12 cellular contexts compared by ENCODE assay signal in genomic region chr1:1322952-1323351, GRCh38. TPM values are rescaled to one million over a fixed set of nuclear protein-coding genes. Genes with fewer than 3 reads are reported as not detected.
DNase-seq lines count a peak whose midpoint lies in the region; ATAC-seq and TF ChIP-seq lines count a peak whose summit lies in the region.
"Had no signal": no experiment of that assay in that cellular context is flagged by ENCODE, and none has a peak within 500 bp of the region (broad histone marks: within the 10 kb centered on the region; RNA-seq: fewer than 3 reads in every experiment).

No MANE protein-coding gene starts in this region.

- CTCF ChIA-PET in OCI-LY7 (lab: Charles Lee; ENCODE audit: unreplicated experiment) = no interaction called here

- H3K4me1 ChIP-seq in OCI-LY7 (ENCODE audit: insufficient read depth, low read length, poor library complexity, severe bottlenecking) = peaks cover 25% of the 10 kb centered on the region
- H3K4me1 ChIP-seq in endodermal cell (ENCODE audit: control insufficient read depth, insufficient read depth, low read length) = no peaks in the 10 kb centered on the region
- H3K4me1 ChIP-seq in skeletal muscle satellite cell (ENCODE audit: control insufficient read depth, insufficient read depth, low read length) = peaks cover 45% of the 10 kb centered on the region
- H3K4me1 ChIP-seq in esophagus squamous epithelium = peaks cover 25 to 86% (median 56%) of the 10 kb centered on the region in 3 donors
- H3K4me1 ChIP-seq in right cardiac atrium (ENCODE audit: control insufficient read depth, insufficient read depth, low read length) = no peaks in the 10 kb centered on the region

- peaks cover 43% of the 10 kb centered on the region for H3K79me2 ChIP-seq in OCI-LY7 (ENCODE audit: insufficient read depth, low read depth, low read length)

- intact Hi-C loops in OCI-LY7 (cut with micrococcal nuclease; ENCODE audit: unreplicated experiment) (no loop called here), esophagus squamous epithelium (cut with DNase I) (no loop called here), right cardiac atrium (cut with DNase I) (no loop called here)

- POLR2A ChIA-PET in OCI-LY7 (lab: Charles Lee) = no interaction called here

- no peaks in the 10 kb centered on the region for H3K9me3 ChIP-seq in OCI-LY7 (ENCODE audit: low read length)
- no peaks in the 10 kb centered on the region for H3K9me3 ChIP-seq in endodermal cell (ENCODE audit: control insufficient read depth, low read length)
- H3K9me3 ChIP-seq in skeletal muscle satellite cell (replicated peaks; ENCODE audit: low read length) = no peaks in the 10 kb centered on the region
- H3K9me3 ChIP-seq in esophagus squamous epithelium = no peaks in the 10 kb centered on the region
- no peaks in the 10 kb centered on the region for H3K9me3 ChIP-seq in right cardiac atrium (ENCODE audit: control insufficient read depth, low read length)
- H3K9me3 ChIP-seq: MG63 had no signal

- TF ChIP-seq POLR2A in esophagus squamous epithelium (IDR thresholded peaks at IDR 0.05) = no peak

- peak overlapping the region; percentile 96 for H3K4me3 Mint-ChIP-seq in activated T-cell treated with anti-CD3 and anti-CD28 coated beads, Interleukin-2, amount 50 U/mL, for 72 hours
- H3K4me3 Mint-ChIP-seq in endodermal cell = peak overlapping the region; percentile 59

- H3K36me3 ChIP-seq in OCI-LY7 (ENCODE audit: insufficient read depth, low read length) = peaks cover 48% of the 10 kb centered on the region
- H3K36me3 ChIP-seq in endodermal cell (ENCODE audit: control insufficient read depth, insufficient read depth, low read length) = peaks cover 16% of the 10 kb centered on the region
- H3K36me3 ChIP-seq in skeletal muscle satellite cell (ENCODE audit: insufficient read depth, low read length) = peaks cover 32% of the 10 kb centered on the region
- peaks cover 14 to 62% (median 18%) of the 10 kb centered on the region in 3 donors for H3K36me3 ChIP-seq in esophagus squamous epithelium

- peak overlapping the region; percentile 64 for H3K27ac Mint-ChIP-seq in activated T-cell treated with anti-CD3 and anti-CD28 coated beads, Interleukin-2, amount 50 U/mL, for 72 hours
- no peak overlapping the region for H3K27ac Mint-ChIP-seq in endodermal cell

- H4K20me1 ChIP-seq in OCI-LY7 (ENCODE audit: insufficient read depth, low read length) = peaks cover 3% of the 10 kb centered on the region; the same call in 1 of the 2 replicates

- no peaks in the 10 kb centered on the region for H3K27me3 ChIP-seq in endodermal cell (ENCODE audit: control insufficient read depth, insufficient read depth, low read length, poor library complexity, severe bottlenecking)
- no peaks in the 10 kb centered on the region for H3K27me3 ChIP-seq in skeletal muscle satellite cell (ENCODE audit: control insufficient read depth, insufficient read depth, low read length)
- H3K27me3 ChIP-seq in esophagus squamous epithelium = no peaks in the 10 kb centered on the region
- no peaks in the 10 kb centered on the region for H3K27me3 ChIP-seq in right cardiac atrium (ENCODE audit: control insufficient read depth, insufficient read depth)
- H3K27me3 ChIP-seq: MG63 had no signal

- H3K4me1 Mint-ChIP-seq in activated T-cell treated with anti-CD3 and anti-CD28 coated beads, Interleukin-2, amount 50 U/mL, for 72 hours (ENCODE audit: low read depth) = peaks cover 32% of the 10 kb centered on the region
- peaks cover 5% of the 10 kb centered on the region for H3K4me1 Mint-ChIP-seq in endodermal cell

- H3K9me2 ChIP-seq in OCI-LY7 (ENCODE audit: insufficient read depth, low read length) = no peaks in the 10 kb centered on the region

- no peak overlapping the region for H3K27ac ChIP-seq in OCI-LY7 (ENCODE audit: low read depth, low read length, poor library complexity, severe bottlenecking)
- H3K27ac ChIP-seq in endodermal cell (ENCODE audit: low read depth, low read length) = no peak overlapping the region
- no peak overlapping the region for H3K27ac ChIP-seq in esophagus squamous epithelium
- H3K27ac ChIP-seq in right cardiac atrium (ENCODE audit: low read length) = no peak overlapping the region
- H3K27ac ChIP-seq: skin epidermis had no signal

- H3K9ac ChIP-seq in endodermal cell (ENCODE audit: extremely low read depth, low read length, poor library complexity, severe bottlenecking) (no peak overlapping the region), skeletal muscle satellite cell (ENCODE audit: low read depth, low read length) (no peak overlapping the region)

- WGBS in endodermal cell (ENCODE audit: insufficient coverage in 1 of 2, insufficient read length in 1 of 2), 2 experiments = 95% methylated on average over 8 to 10 of the region's 10 CpGs
- WGBS in esophagus squamous epithelium, 2 donors = 79 to 83% methylated on average over 3 to 9 of the region's 10 CpGs
- WGBS in right cardiac atrium = 87% methylated on average over 10 of the region's 10 CpGs

- H3K4me2 ChIP-seq in OCI-LY7 (ENCODE audit: low read length) (peak overlapping the region; percentile 66), skeletal muscle satellite cell (ENCODE audit: low read length) (peak overlapping the region; percentile 71)

- TF ChIP-seq CTCF in OCI-LY7 (conservative IDR thresholded peaks at IDR 0.05; ENCODE audit: low read length) (no peak), endodermal cell (conservative IDR thresholded peaks at IDR 0.05) (no peak), esophagus squamous epithelium (IDR thresholded peaks at IDR 0.05) (no peak)

- no peak for DNase-seq in activated T-cell treated with anti-CD3 and anti-CD28 coated beads, Interleukin-2, amount 50 U/mL, for 72 hours
- DNase-seq in activated T-cell treated with anti-CD3 and anti-CD28 coated beads for 4 hours = no peak
- no peak for DNase-seq in OCI-LY7 (ENCODE audit: low spot score)
- no peak for DNase-seq in endodermal cell
- no peak for DNase-seq in esophagus squamous epithelium (lab: John Stamatoyannopoulos, UW)
- DNase-seq in right cardiac atrium = no peak
- DNase-seq: MG63, NCI-H526 had no signal

- H3K27me3 Mint-ChIP-seq in activated T-cell treated with anti-CD3 and anti-CD28 coated beads, Interleukin-2, amount 50 U/mL, for 72 hours (ENCODE audit: low read depth) = no peaks in the 10 kb centered on the region
- H3K27me3 Mint-ChIP-seq in endodermal cell (ENCODE audit: insufficient read depth) = no peaks in the 10 kb centered on the region

- H3K36me3 Mint-ChIP-seq in activated T-cell treated with anti-CD3 and anti-CD28 coated beads, Interleukin-2, amount 50 U/mL, for 72 hours (ENCODE audit: insufficient read depth in 2 of 2) = peaks cover 5 to 9% of the 10 kb centered on the region in 2 donors
- peaks cover 17% of the 10 kb centered on the region for H3K36me3 Mint-ChIP-seq in endodermal cell (ENCODE audit: low read depth)

- no peaks in the 10 kb centered on the region for H3K9me3 Mint-ChIP-seq in activated T-cell treated with anti-CD3 and anti-CD28 coated beads, Interleukin-2, amount 50 U/mL, for 72 hours
- H3K9me3 Mint-ChIP-seq in endodermal cell = no peaks in the 10 kb centered on the region

- BruUV-seq in OCI-LY7 (replicated peaks; lab: Mats Ljungman, UMichigan) = no TSS peak

- H2AFZ ChIP-seq in OCI-LY7 (ENCODE audit: low read length) = no peak overlapping the region

- H3K4me3 ChIP-seq in OCI-LY7 (ENCODE audit: low read depth, low read length, poor library complexity, severe bottlenecking) = no peak overlapping the region
- no peak overlapping the region for H3K4me3 ChIP-seq in endodermal cell (ENCODE audit: low read length)
- no peak overlapping the region for H3K4me3 ChIP-seq in skeletal muscle satellite cell (ENCODE audit: low read length)
- H3K4me3 ChIP-seq in esophagus squamous epithelium = peak overlapping the region in 1 of 4 donors; percentile 100
- no peak overlapping the region for H3K4me3 ChIP-seq in right cardiac atrium (ENCODE audit: low read length)
- H3K4me3 ChIP-seq: lung, MG63 had no signal

- ATAC-seq in activated T-cell treated with anti-CD3 and anti-CD28 coated beads, Interleukin-2, amount 50 U/mL, for 72 hours (replicated peaks in 1 of 2) = no peak
- ATAC-seq in GM21390 (IDR thresholded peaks at IDR 0.05; ENCODE audit: unreplicated experiment) = no peak
- no peak for ATAC-seq in right cardiac atrium

RNA-seq across cellular contexts. Expression of gene INTS11, which starts 1.5 kb away (rescaled TPM):
- total RNA-seq in activated T-cell treated with anti-CD3 and anti-CD28 coated beads, Interleukin-2, amount 50 U/mL, for 72 hours = 100 to 1,000 TPM; 108 to 131 TPM
- total RNA-seq in OCI-LY7 (2014; rRNA removed; shearing (Covaris generic)) = 128 and 142 TPM in 2 replicates
- total RNA-seq in OCI-LY7 (2022) (146 and 162 TPM in 2 replicates), endodermal cell (100 to 1,000 TPM; 146 to 153 TPM), esophagus squamous epithelium (10 to 100 TPM; 61.5 to 82.0 (median 63.6) TPM), right cardiac atrium (10 to 100 TPM; 53.1 to 61.7 (median 58.7) TPM)
- 107 TPM for polyA plus RNA-seq in endodermal cell (2013, experiment 1 of 2)
- 92.4 TPM for polyA plus RNA-seq in endodermal cell (2013, experiment 2 of 2)
- 71.5 and 74.3 TPM in 2 replicates for total RNA-seq in skeletal muscle satellite cell (2012; rRNA removed)
- polyA plus RNA-seq in right cardiac atrium = 70.3 TPM

RNA-seq across cellular contexts. Expression of gene CPTP, which starts 1.6 kb away (rescaled TPM):
- total RNA-seq in activated T-cell treated with anti-CD3 and anti-CD28 coated beads, Interleukin-2, amount 50 U/mL, for 72 hours = 10 to 100 TPM; 18.0 to 22.8 TPM
- 16.6 and 18.5 TPM in 2 replicates for total RNA-seq in OCI-LY7 (2014; rRNA removed; shearing (Covaris generic))
- 20.3 and 20.6 TPM in 2 replicates for total RNA-seq in OCI-LY7 (2022)
- 10 to 100 TPM; 12.0 to 13.6 TPM for total RNA-seq in endodermal cell
- 12.8 TPM for polyA plus RNA-seq in endodermal cell (2013, experiment 1 of 2)
- 11.3 TPM for polyA plus RNA-seq in endodermal cell (2013, experiment 2 of 2)
- total RNA-seq in skeletal muscle satellite cell (2012; rRNA removed) = 12.2 and 17.5 TPM in 2 replicates
- 10 to 100 TPM; 27.7 to 75.2 (median 33.4) TPM for total RNA-seq in esophagus squamous epithelium
- 10 to 100 TPM; 24.0 to 29.0 (median 27.0) TPM for total RNA-seq in right cardiac atrium
- polyA plus RNA-seq in right cardiac atrium = 53.9 TPM

RNA-seq across cellular contexts. Expression of gene TAS1R3, which starts 8.1 kb away (rescaled TPM):
- under 1 TPM; 0.91 to 0.95 TPM for total RNA-seq in activated T-cell treated with anti-CD3 and anti-CD28 coated beads, Interleukin-2, amount 50 U/mL, for 72 hours
- total RNA-seq in OCI-LY7 (2014; rRNA removed; shearing (Covaris generic)) = 0.41 and 1.1 TPM in 2 replicates
- total RNA-seq in OCI-LY7 (2022) (0.99 and 1.2 TPM in 2 replicates), endodermal cell (under 1 TPM; 0.09 to 0.35 TPM), esophagus squamous epithelium (under 1 TPM; 0.13 to 0.57 (median 0.30) TPM), right cardiac atrium (under 1 TPM; 0.33 to 0.51 (median 0.38) TPM)
- polyA plus RNA-seq in endodermal cell (2013, experiment 1 of 2) = 0.21 TPM
- 0.21 TPM for polyA plus RNA-seq in endodermal cell (2013, experiment 2 of 2)
- under 0.01 and 0.44 TPM in 2 replicates for total RNA-seq in skeletal muscle satellite cell (2012; rRNA removed)
- polyA plus RNA-seq in right cardiac atrium = 0.66 TPM

RNA-seq across cellular contexts. Expression of gene PUSL1, which starts 14.6 kb away (rescaled TPM):
- total RNA-seq in activated T-cell treated with anti-CD3 and anti-CD28 coated beads, Interleukin-2, amount 50 U/mL, for 72 hours = 10 to 100 TPM; 11.0 to 11.9 TPM
- total RNA-seq in OCI-LY7 (2014; rRNA removed; shearing (Covaris generic)) = 41.8 and 57.1 TPM in 2 replicates
- total RNA-seq in OCI-LY7 (2022) (31.3 and 32.2 TPM in 2 replicates), endodermal cell (10 to 100 TPM; 21.7 to 23.8 TPM), esophagus squamous epithelium (10 to 100 TPM; 20.0 to 52.5 (median 33.2) TPM), right cardiac atrium (10 to 100 TPM; 11.3 to 14.1 (median 12.5) TPM)
- polyA plus RNA-seq in endodermal cell (2013, experiment 1 of 2) = 18.6 TPM
- polyA plus RNA-seq in endodermal cell (2013, experiment 2 of 2) = 18.3 TPM
- total RNA-seq in skeletal muscle satellite cell (2012; rRNA removed) = 42.1 and 52.4 TPM in 2 replicates
- 13.1 TPM for polyA plus RNA-seq in right cardiac atrium

RNA-seq across cellular contexts. Expression of gene ACAP3, which starts 15.2 kb away (rescaled TPM):
- 10 to 100 TPM; 28.6 to 37.9 TPM for total RNA-seq in activated T-cell treated with anti-CD3 and anti-CD28 coated beads, Interleukin-2, amount 50 U/mL, for 72 hours
- 26.3 and 26.8 TPM in 2 replicates for total RNA-seq in OCI-LY7 (2014; rRNA removed; shearing (Covaris generic))
- 47.6 and 47.7 TPM in 2 replicates for total RNA-seq in OCI-LY7 (2022)
- total RNA-seq in endodermal cell = 10 to 100 TPM; 36.8 to 43.5 TPM
- 82.9 TPM for polyA plus RNA-seq in endodermal cell (2013, experiment 1 of 2)
- 63.3 TPM for polyA plus RNA-seq in endodermal cell (2013, experiment 2 of 2)
- 30.9 and 34.5 TPM in 2 replicates for total RNA-seq in skeletal muscle satellite cell (2012; rRNA removed)
- total RNA-seq in esophagus squamous epithelium = 10 to 100 TPM; 36.4 to 66.7 (median 56.9) TPM
- 10 to 100 TPM; 33.1 to 61.8 (median 42.8) TPM for total RNA-seq in right cardiac atrium
- 37.4 TPM for polyA plus RNA-seq in right cardiac atrium
